9 cellular contexts compared by ENCODE assay signal in genomic region chr2:16546128-16546754, GRCh38.
DNase-seq lines count a peak whose midpoint lies in the region; ATAC-seq, FAIRE-seq and TF ChIP-seq lines count a peak whose summit lies in the region.
"Had no signal": no experiment of that assay in that cellular context is flagged by ENCODE, and none has a peak within 500 bp of the region (broad histone marks: within the 10 kb centered on the region; RNA-seq: fewer than 3 reads in every experiment).

No MANE protein-coding gene starts in this region.

- H3K4me1 ChIP-seq in HCT116 (ENCODE audit: control insufficient read depth in 1 of 2, insufficient read depth in 2 of 2, low read length in 2 of 2) = no peaks in the 10 kb centered on the region
- H3K4me1 ChIP-seq in OCI-LY7 (ENCODE audit: insufficient read depth, low read length, poor library complexity, severe bottlenecking) = no peaks in the 10 kb centered on the region
- no peaks in the 10 kb centered on the region for H3K4me1 ChIP-seq in neuronal stem cell (ENCODE audit: control insufficient read depth in 2 of 2, insufficient read depth in 1 of 2, low read depth in 1 of 2, low read length in 2 of 2)
- H3K4me1 ChIP-seq in transverse colon = no peaks in the 10 kb centered on the region
- H3K4me1 ChIP-seq: parathyroid adenoma had no signal

- H3K4me3 ChIP-seq in HCT116 (replicated peaks in 1 of 2; ENCODE audit: low read depth in 1 of 2, low read length in 2 of 2) (no peak overlapping the region), OCI-LY7 (ENCODE audit: low read depth, low read length, poor library complexity, severe bottlenecking) (no peak overlapping the region), neuronal stem cell (ENCODE audit: low read length in 2 of 2) (no peak overlapping the region), transverse colon (no peak overlapping the region)

- H3K9ac ChIP-seq in HCT116 (ENCODE audit: low read length) (no peak overlapping the region), neuronal stem cell (ENCODE audit: low read depth, low read length, poor library complexity) (no peak overlapping the region)
- H3K9ac ChIP-seq: parathyroid adenoma had no signal

- no peak overlapping the region for H2BK120ac ChIP-seq in neuronal stem cell (ENCODE audit: low read depth, low read length)

- H2AFZ ChIP-seq in HCT116 (ENCODE audit: low read depth, low read length, poor library complexity, severe bottlenecking) = no peak overlapping the region
- no peak overlapping the region for H2AFZ ChIP-seq in OCI-LY7 (ENCODE audit: low read length)
- H2AFZ ChIP-seq in neuronal stem cell (ENCODE audit: low read length) = no peak overlapping the region
- H2AFZ ChIP-seq: parathyroid adenoma had no signal

- TF ChIP-seq CTCF in HCT116 (IDR thresholded peaks at IDR 0.05 in 2 of 3, conservative IDR thresholded peaks at IDR 0.05 in 1 of 3; ENCODE audit: borderline replicate concordance in 1 of 3, insufficient read depth in 1 of 3, low read depth in 2 of 3, low read length in 2 of 3) (no peak), OCI-LY7 (conservative IDR thresholded peaks at IDR 0.05; ENCODE audit: low read length) (no peak), transverse colon (IDR thresholded peaks at IDR 0.05) (no peak)

- H3K14ac ChIP-seq in neuronal stem cell (ENCODE audit: low read length) = no peak overlapping the region

- no peak for TF ChIP-seq RAD21 in HCT116 (IDR thresholded peaks at IDR 0.05; ENCODE audit: low read depth)

- H3K4ac ChIP-seq in neuronal stem cell (ENCODE audit: low read length) = no peak overlapping the region

- no peak for DNase-seq in HCT116 (ENCODE audit: low read depth, low spot score)
- DNase-seq in OCI-LY7 (ENCODE audit: low spot score) = peak; percentile 69
- DNase-seq in neuronal stem cell (ENCODE audit: low spot score) = peak; percentile 81
- DNase-seq in transverse colon = no peak
- DNase-seq in HTR-8/SVneo (ENCODE audit: insufficient read length, low spot score) = no peak
- DNase-seq in DMS79 treated with DMSO at 0.1 percent for 48 hours (lab: John Stamatoyannopoulos, UW) = no peak
- DNase-seq: WERI-Rb-1 had no signal

- H4K8ac ChIP-seq in neuronal stem cell (ENCODE audit: low read depth, low read length) = no peak overlapping the region

- intact Hi-C loops in HCT116 (cut with micrococcal nuclease) (no loop called here), OCI-LY7 (cut with micrococcal nuclease; ENCODE audit: unreplicated experiment) (no loop called here), transverse colon (cut with DNase I; ENCODE audit: low total_unique reads) (no loop called here)

- H3K9me2 ChIP-seq in HCT116 (ENCODE audit: insufficient read depth) = no peaks in the 10 kb centered on the region
- H3K9me2 ChIP-seq in OCI-LY7 (ENCODE audit: insufficient read depth, low read length) = no peaks in the 10 kb centered on the region

- no peaks in the 10 kb centered on the region for H3K9me3 ChIP-seq in HCT116 (ENCODE audit: control insufficient read depth in 1 of 2, insufficient read depth in 1 of 2, low read depth in 1 of 2, low read length in 2 of 2)
- no peaks in the 10 kb centered on the region for H3K9me3 ChIP-seq in OCI-LY7 (ENCODE audit: low read length)
- H3K9me3 ChIP-seq in neuronal stem cell (replicated peaks in 1 of 2; ENCODE audit: control insufficient read depth in 2 of 2, insufficient read depth in 1 of 2, low read depth in 1 of 2, low read length in 2 of 2) = no peaks in the 10 kb centered on the region
- H3K9me3 ChIP-seq in transverse colon = no peaks in the 10 kb centered on the region

- H2AK5ac ChIP-seq in neuronal stem cell (ENCODE audit: low read depth, low read length) = no peak overlapping the region

- no peak overlapping the region for H2BK12ac ChIP-seq in neuronal stem cell (ENCODE audit: low read length)

- WGBS in neuronal stem cell (ENCODE audit: extremely low coverage in 2 of 2, insufficient read length in 2 of 2, insufficient replicate concordance in 1 of 2), 2 donors = no CpG with 5 or more reads among the region's 2 CpGs
- 33 to 61% methylated on average over 2 of the region's 2 CpGs for WGBS in transverse colon (ENCODE audit: low coverage in 1 of 2), 2 donors

- BruUV-seq in HCT116 (replicated peaks; lab: Mats Ljungman, UMichigan) (no TSS peak), OCI-LY7 (replicated peaks; lab: Mats Ljungman, UMichigan) (no TSS peak)

- no peaks in the 10 kb centered on the region for H3K27me3 ChIP-seq in HCT116 (ENCODE audit: insufficient read depth, low read length)
- H3K27me3 ChIP-seq in neuronal stem cell (ENCODE audit: control insufficient read depth in 3 of 3, insufficient read depth in 3 of 3, low read depth in 1 of 3, low read length in 3 of 3) = no peaks in the 10 kb centered on the region
- H3K27me3 ChIP-seq in transverse colon = no peaks in the 10 kb centered on the region

- FAIRE-seq in HTR-8/SVneo (lab: Jason Lieb, UNC) = no peak

- TF ChIP-seq POLR2A in HCT116 (IDR thresholded peaks at IDR 0.05; ENCODE audit: borderline replicate concordance, extremely low read depth, insufficient read depth, insufficient read length) = no peak
- TF ChIP-seq POLR2A in transverse colon (IDR thresholded peaks at IDR 0.05) = no peak

- H3K23ac ChIP-seq in neuronal stem cell (ENCODE audit: low read depth, low read length, poor library complexity) = no peak overlapping the region

- H2BK5ac ChIP-seq in neuronal stem cell (ENCODE audit: low read length) = no peak overlapping the region

- no peak overlapping the region for H2BK15ac ChIP-seq in neuronal stem cell (ENCODE audit: low read length)

- POLR2A ChIA-PET in HCT116 (lab: Charles Lee) = no interaction called here
- POLR2A ChIA-PET in OCI-LY7 (lab: Charles Lee) = interaction anchor here (0.6 to 0.7 kb wide), 2 partner anchors 222 to 1384 kb away, joined by 3 read pairs; no protein-coding TSS in a partner anchor

- ATAC-seq in HCT116 (no peak), esophagus mucosa (peak; percentile 45)

- no peak overlapping the region for H4K91ac ChIP-seq in neuronal stem cell (ENCODE audit: low read depth, low read length, poor library complexity)

- H3K79me2 ChIP-seq in HCT116 (ENCODE audit: insufficient read depth, low read length) = no peaks in the 10 kb centered on the region
- no peaks in the 10 kb centered on the region for H3K79me2 ChIP-seq in OCI-LY7 (ENCODE audit: insufficient read depth, low read depth, low read length)
- H3K79me2 ChIP-seq: parathyroid adenoma had no signal

- TF ChIP-seq EP300 in transverse colon (IDR thresholded peaks at IDR 0.05; ENCODE audit: low read depth) = no peak

- no peak overlapping the region for H3K27ac ChIP-seq in HCT116 (ENCODE audit: low read depth, low read length)
- no peak overlapping the region for H3K27ac ChIP-seq in OCI-LY7 (ENCODE audit: low read depth, low read length, poor library complexity, severe bottlenecking)
- H3K27ac ChIP-seq in neuronal stem cell (replicated peaks; ENCODE audit: low read length) = no peak overlapping the region
- H3K27ac ChIP-seq in transverse colon = no peak overlapping the region
- H3K27ac ChIP-seq: parathyroid adenoma, WERI-Rb-1 had no signal

- H4K20me1 ChIP-seq in HCT116 (ENCODE audit: insufficient read depth) = no peaks in the 10 kb centered on the region
- no peaks in the 10 kb centered on the region for H4K20me1 ChIP-seq in OCI-LY7 (ENCODE audit: insufficient read depth, low read length)

- H3K4me2 ChIP-seq in HCT116 (ENCODE audit: low read length) = no peak overlapping the region
- H3K4me2 ChIP-seq in OCI-LY7 (ENCODE audit: low read length) = no peak overlapping the region
- H3K4me2 ChIP-seq in neuronal stem cell (ENCODE audit: insufficient read depth, low read length, poor library complexity, severe bottlenecking) = no peak overlapping the region

- in situ Hi-C loops in transverse colon (cut with MboI; ENCODE audit: low pct_ligation_motif_present in 1 of 4, low pct_unique_long_range_greater_than_20kb in 1 of 4, low sequenced_read_pairs in 3 of 4) = no loop called here

- H3K18ac ChIP-seq in neuronal stem cell (ENCODE audit: low read length) = no peak overlapping the region

- RAD21 ChIA-PET in HCT116 (lab: Charles Lee; ENCODE audit: low non-redundant PET in 1 of 2, low total read pairs in 2 of 2, uncharacterized antibody in 2 of 2, unreplicated experiment in 2 of 2) = no interaction called here

- no peaks in the 10 kb centered on the region for H3K36me3 ChIP-seq in HCT116 (ENCODE audit: control insufficient read depth in 1 of 2, insufficient read depth in 2 of 2, low read length in 2 of 2)
- no peaks in the 10 kb centered on the region for H3K36me3 ChIP-seq in OCI-LY7 (ENCODE audit: insufficient read depth, low read length)
- no peaks in the 10 kb centered on the region for H3K36me3 ChIP-seq in neuronal stem cell (replicated peaks in 1 of 2; ENCODE audit: control insufficient read depth in 2 of 2, insufficient read depth in 2 of 2, low read length in 2 of 2)
- no peaks in the 10 kb centered on the region for H3K36me3 ChIP-seq in transverse colon
- H3K36me3 ChIP-seq: WERI-Rb-1 had no signal

- CTCF ChIA-PET in HCT116 (lab: Charles Lee) = no interaction called here
- CTCF ChIA-PET in OCI-LY7 (lab: Charles Lee; ENCODE audit: unreplicated experiment) = no interaction called here

- H3K79me1 ChIP-seq in neuronal stem cell (ENCODE audit: low read depth, low read length) = no peaks in the 10 kb centered on the region

TF ChIP-seq in HCT116, 20 proteins besides CTCF, POLR2A, EP300 and RAD21:
- no peak for TF ChIP-seq YY1 (IDR thresholded peaks at IDR 0.05; ENCODE audit: extremely low read depth, insufficient replicate concordance, low read depth, low read length)
- peak; percentile 82 for TF ChIP-seq REST (IDR thresholded peaks at IDR 0.05; ENCODE audit: low read depth)

Comparison
In these comparisons a context has a peak if more than half of its experiments do, and no peak if none do; other contexts are left out.
1. DNase-seq: peak in OCI-LY7 (single experiment) and neuronal stem cell (single experiment); none in HCT116 (single experiment), transverse colon (single experiment), HTR-8/SVneo (single experiment) and DMS79 treated with DMSO at 0.1 percent for 48 hours (single experiment).